1 cellular context compared by ENCODE assay signal in genomic region chr3:4977889-4978258, GRCh38.
TF ChIP-seq lines count a peak whose summit lies in the region.

No MANE protein-coding gene starts in this region.

TF ChIP-seq in IMR-90, 13 proteins besides CTCF, POLR2A, EP300 and RAD21 (continued from another document):
- TF ChIP-seq NFE2L2 (IDR thresholded peaks at IDR 0.05; ENCODE audit: low read depth, low read length), result no peak
